24 cellular contexts compared by ENCODE assay signal in genomic region chr19:46906221-46906620, GRCh38. TPM values are rescaled to one million over a fixed set of nuclear protein-coding genes. Genes with fewer than 3 reads are reported as not detected.
DNase-seq lines count a peak whose midpoint lies in the region; ATAC-seq and TF ChIP-seq lines count a peak whose summit lies in the region.
"Had no signal": no experiment of that assay in that cellular context is flagged by ENCODE, and none has a peak within 500 bp of the region (broad histone marks: within the 10 kb centered on the region; RNA-seq: fewer than 3 reads in every experiment).

No MANE protein-coding gene starts in this region.

- no peak overlapping the region for H3K27ac Mint-ChIP-seq in activated T-cell treated with anti-CD3 and anti-CD28 coated beads, Interleukin-2, amount 50 U/mL, for 72 hours
- H3K27ac Mint-ChIP-seq: B cell had no signal

- peak overlapping the region; percentile 18 for H3K27ac ChIP-seq in left ventricle myocardium inferior (replicated peaks)
- H3K27ac ChIP-seq in SJCRH30 = peak overlapping the region; percentile 84
- H3K27ac ChIP-seq in lower lobe of right lung = peak overlapping the region; percentile 21
- H3K27ac ChIP-seq in uterus = peak overlapping the region; percentile 67 to 77
- H3K27ac ChIP-seq: SJSA1 had no signal

- DNase-seq in left ventricle myocardium inferior (no peak), Right ventricle myocardium inferior (ENCODE audit: missing footprints) (no peak), SJCRH30 (peak; percentile 78 to 87), lower lobe of right lung (no peak), uterus (no peak), ACHN (no peak), NCI-H2081 (lab: John Stamatoyannopoulos, UW) (no peak)
- DNase-seq in activated T-cell treated with anti-CD3 and anti-CD28 coated beads, Interleukin-2, amount 50 U/mL, for 72 hours = no peak
- DNase-seq: COR-L47, DMS 273 treated with DMSO at 0.1 percent for 48 hours, DMS79 treated with DMSO at 0.1 percent for 48 hours, H7, HFFc6, Kasumi-1, MM.1S, NCI-H1048, NCI-H1436, NCI-H187 treated with DMSO at 0.1 percent for 48 hours, NCI-H2227 treated with DMSO at 0.1 percent for 48 hours, NCI-H510A, NCI-H748 treated with DMSO at 0.1 percent for 48 hours had no signal

- H3K9me3 ChIP-seq in left ventricle myocardium inferior (replicated peaks) (no peaks in the 10 kb centered on the region), SJCRH30 (replicated peaks) (no peaks in the 10 kb centered on the region), lower lobe of right lung (no peaks in the 10 kb centered on the region), uterus (no peaks in the 10 kb centered on the region)
- H3K9me3 ChIP-seq: SJSA1 had no signal

- H3K36me3 ChIP-seq in left ventricle myocardium inferior (no peaks in the 10 kb centered on the region), SJCRH30 (no peaks in the 10 kb centered on the region), lower lobe of right lung (no peaks in the 10 kb centered on the region), uterus (no peaks in the 10 kb centered on the region)

- H3K4me1 ChIP-seq in left ventricle myocardium inferior = peaks cover 88% of the 10 kb centered on the region
- H3K4me1 ChIP-seq in SJCRH30 = peaks cover 62% of the 10 kb centered on the region
- peaks cover 46% of the 10 kb centered on the region for H3K4me1 ChIP-seq in lower lobe of right lung
- peaks cover 4 to 15% of the 10 kb centered on the region in 2 donors for H3K4me1 ChIP-seq in uterus

- no peak overlapping the region for H3K4me3 Mint-ChIP-seq in activated T-cell treated with anti-CD3 and anti-CD28 coated beads, Interleukin-2, amount 50 U/mL, for 72 hours
- H3K4me3 Mint-ChIP-seq: B cell, HFFc6 had no signal

- ATAC-seq in Right ventricle myocardium inferior = no peak
- no peak for ATAC-seq in lower lobe of right lung
- ATAC-seq in activated T-cell treated with anti-CD3 and anti-CD28 coated beads, Interleukin-2, amount 50 U/mL, for 72 hours (replicated peaks in 1 of 2) = no peak
- ATAC-seq: GM12878 had no signal

- no peak for TF ChIP-seq CTCF in left ventricle myocardium inferior (IDR thresholded peaks at IDR 0.05; ENCODE audit: borderline replicate concordance)
- no peak for TF ChIP-seq CTCF in lower lobe of right lung (IDR thresholded peaks at IDR 0.05)
- TF ChIP-seq CTCF in uterus (IDR thresholded peaks at IDR 0.05) = no peak

- H3K9me3 Mint-ChIP-seq in activated T-cell treated with anti-CD3 and anti-CD28 coated beads, Interleukin-2, amount 50 U/mL, for 72 hours = no peaks in the 10 kb centered on the region
- H3K9me3 Mint-ChIP-seq: HFFc6 had no signal

- intact Hi-C loops in left ventricle myocardium inferior (cut with micrococcal nuclease) = no loop called here
- intact Hi-C loops in Right ventricle myocardium inferior (cut with DNase I) = loop anchor here (5.0 kb wide), 1 partner anchor 44 kb away; the partner anchor contains the start of gene ARHGAP35
- intact Hi-C loops in lower lobe of right lung (cut with DNase I) = no loop called here
- intact Hi-C loops in uterus (cut with DNase I; ENCODE audit: low total_unique reads) = no loop called here

- H3K4me3 ChIP-seq in left ventricle myocardium inferior = no peak overlapping the region
- H3K4me3 ChIP-seq in SJCRH30 = no peak overlapping the region
- H3K4me3 ChIP-seq in lower lobe of right lung = no peak overlapping the region
- H3K4me3 ChIP-seq in uterus = no peak overlapping the region
- H3K4me3 ChIP-seq: GM12878, SJSA1 had no signal

- in situ Hi-C loops in ACHN (cut with HindIII; ENCODE audit: low pct_ligation_motif_present, low pct_unique_long_range_greater_than_20kb, low sequenced_read_pairs) = no loop called here

- no peaks in the 10 kb centered on the region for H3K27me3 ChIP-seq in left ventricle myocardium inferior (ENCODE audit: low read depth)
- H3K27me3 ChIP-seq in SJCRH30 = no peaks in the 10 kb centered on the region
- no peaks in the 10 kb centered on the region for H3K27me3 ChIP-seq in lower lobe of right lung (ENCODE audit: low read depth)
- no peaks in the 10 kb centered on the region for H3K27me3 ChIP-seq in uterus
- H3K27me3 ChIP-seq: SJSA1 had no signal

- H3K27me3 Mint-ChIP-seq in activated T-cell treated with anti-CD3 and anti-CD28 coated beads, Interleukin-2, amount 50 U/mL, for 72 hours (ENCODE audit: low read depth) = no peaks in the 10 kb centered on the region
- H3K27me3 Mint-ChIP-seq: B cell had no signal

- H3K36me3 Mint-ChIP-seq in activated T-cell treated with anti-CD3 and anti-CD28 coated beads, Interleukin-2, amount 50 U/mL, for 72 hours (ENCODE audit: insufficient read depth in 2 of 2) = peaks cover 0 to 1% of the 10 kb centered on the region in 2 donors

- H3K4me1 Mint-ChIP-seq in activated T-cell treated with anti-CD3 and anti-CD28 coated beads, Interleukin-2, amount 50 U/mL, for 72 hours (ENCODE audit: low read depth) = peaks cover 15% of the 10 kb centered on the region

- TF ChIP-seq POLR2A in uterus (IDR thresholded peaks at IDR 0.05) = no peak

RNA-seq across cellular contexts. Expression of gene ARHGAP35, which starts 45.4 kb away (rescaled TPM):
- total RNA-seq in left ventricle myocardium inferior = 75.4 TPM
- total RNA-seq in Right ventricle myocardium inferior = 64.4 TPM
- 44.0 and 49.5 TPM in 2 replicates for total RNA-seq in SJCRH30 (2014; rRNA removed; shearing (Covaris generic))
- 61.6 TPM for total RNA-seq in lower lobe of right lung
- total RNA-seq in uterus = 10 to 100 TPM in 2 of 4 donors, 1 to 10 TPM in 2; 8.7 to 69.4 (median 30.9) TPM
- total RNA-seq in activated T-cell treated with anti-CD3 and anti-CD28 coated beads, Interleukin-2, amount 50 U/mL, for 72 hours = 10 to 100 TPM; 22.7 to 30.0 TPM

RNA-seq across cellular contexts. Expression of gene AP2S1, which starts 55.6 kb away (rescaled TPM):
- 87.3 TPM for total RNA-seq in left ventricle myocardium inferior
- 94.7 TPM for total RNA-seq in Right ventricle myocardium inferior
- total RNA-seq in SJCRH30 (2014; rRNA removed; shearing (Covaris generic)) = 133 and 139 TPM in 2 replicates
- total RNA-seq in lower lobe of right lung = 120 TPM
- total RNA-seq in uterus = 10 to 100 TPM in 3 of 4 donors, 1 to 10 TPM in 1; 3.8 to 59.1 (median 45.1) TPM
- total RNA-seq in activated T-cell treated with anti-CD3 and anti-CD28 coated beads, Interleukin-2, amount 50 U/mL, for 72 hours = 10 to 100 TPM; 61.7 to 64.3 TPM

Comparison
In these comparisons a context has a peak if more than half of its experiments do, and no peak if none do; other contexts are left out.
1. DNase-seq: peak in SJCRH30 (2 of 2); none in left ventricle myocardium inferior (single experiment), Right ventricle myocardium inferior (single experiment), lower lobe of right lung (single experiment), uterus (0 of 2), ACHN (single experiment), activated T-cell treated with anti-CD3 and anti-CD28 coated beads, Interleukin-2, amount 50 U/mL, for 72 hours (0 of 2) and NCI-H2081 (0 of 2).
2. H3K27ac ChIP-seq: peak in every context shown above with its lines; median percentile 84 in SJCRH30; 72 in uterus; 21 in lower lobe of right lung; 18 in left ventricle myocardium inferior.